23 cellular contexts compared by ENCODE assay signal in genomic region chr10:9957352-9957751, GRCh38.
DNase-seq lines count a peak whose midpoint lies in the region; ATAC-seq and TF ChIP-seq lines count a peak whose summit lies in the region.
"Had no signal": no experiment of that assay in that cellular context is flagged by ENCODE, and none has a peak within 500 bp of the region (broad histone marks: within the 10 kb centered on the region; RNA-seq: fewer than 3 reads in every experiment).

No MANE protein-coding gene starts in this region.

- POLR2A ChIA-PET in BJ (lab: Charles Lee): no interaction called here

- no peaks in the 10 kb centered on the region for H3K9me3 ChIP-seq in osteoblast (ENCODE audit: low read depth, low read length)
- H3K9me3 ChIP-seq: pancreas, SJSA1, uterus had no signal

- no peak overlapping the region for H2AFZ ChIP-seq in osteoblast (ENCODE audit: low read length)

- no peak for TF ChIP-seq CTCF in BJ (IDR thresholded peaks at IDR 0.05; ENCODE audit: insufficient read depth, low read depth, low read length)
- TF ChIP-seq CTCF in osteoblast (IDR thresholded peaks at IDR 0.05; ENCODE audit: extremely low read depth, low read depth, low read length): no peak

- H3K36me3 ChIP-seq in BJ (ENCODE audit: control insufficient read depth, insufficient read depth, low read length) (no peaks in the 10 kb centered on the region), osteoblast (ENCODE audit: insufficient read depth, low read length) (no peaks in the 10 kb centered on the region)
- H3K36me3 ChIP-seq: pancreas, SJSA1, uterus had no signal

- no peak overlapping the region for H3K27ac ChIP-seq in osteoblast (ENCODE audit: low read depth, low read length)
- H3K27ac ChIP-seq: HL-60, pancreas, SJSA1, uterus had no signal

- H3K4me1 ChIP-seq in osteoblast (ENCODE audit: insufficient read depth, low read length): no peaks in the 10 kb centered on the region
- H3K4me1 ChIP-seq: pancreas, SJSA1, uterus had no signal

- no peaks in the 10 kb centered on the region for H4K20me1 ChIP-seq in osteoblast (ENCODE audit: insufficient read depth, low read length)

- CTCF ChIA-PET in BJ (lab: Yijun Ruan, JAX): no interaction called here

- no peak for ATAC-seq in activated CD4-positive, CD25-positive, alpha-beta regulatory T cell treated with anti-CD3 and anti-CD28 coated beads, Interleukin-2, amount 50 U/mL, for 24 hours
- ATAC-seq in HG02763 (IDR thresholded peaks at IDR 0.05; ENCODE audit: unreplicated experiment): no peak
- ATAC-seq: activated T-cell treated with anti-CD3 and anti-CD28 coated beads, Interleukin-2, amount 50 U/mL, for 4 hours; esophagus mucosa; natural killer cell treated with Interleukin-12 subunit alpha and Interleukin-12 subunit beta and Interleukin-15 and Interleukin-18, amount 100 ng/mL, for 72 hours; pancreas; sciatic nerve had no signal

- H3K4me3 ChIP-seq in BJ (ENCODE audit: low read depth, low read length): no peak overlapping the region
- no peak overlapping the region for H3K4me3 ChIP-seq in osteoblast (ENCODE audit: insufficient read depth, low read length)
- H3K4me3 ChIP-seq: pancreas, SJSA1, uterus had no signal

- H3K27me3 ChIP-seq in BJ (ENCODE audit: control insufficient read depth, insufficient read depth, low read length) (no peaks in the 10 kb centered on the region), osteoblast (ENCODE audit: insufficient read depth, low read length) (no peaks in the 10 kb centered on the region)
- H3K27me3 ChIP-seq: pancreas, SJSA1, uterus had no signal

- no peaks in the 10 kb centered on the region for H3K79me2 ChIP-seq in osteoblast (ENCODE audit: insufficient read depth, low read length)

- DNase-seq in BJ (ENCODE audit: low read depth) (peak; percentile 21), amniotic epithelial cell (ENCODE audit: low read depth) (peak; percentile 71), fibroblast of the conjunctiva (ENCODE audit: low read depth) (peak; percentile 33), osteoblast (ENCODE audit: insufficient read length, low spot score, missing footprints) (peak; percentile 47), CD1c-positive myeloid dendritic cell (ENCODE audit: extremely low spot score) (no peak), NCI-H1105 treated with DMSO at 0.1 percent for 48 hours (lab: John Stamatoyannopoulos, UW) (no peak)
- DNase-seq: activated CD4-positive, alpha-beta T cell treated with anti-CD3 and anti-CD28 coated beads for 4 hours; activated naive CD4-positive, alpha-beta T cell; activated T-cell treated with anti-CD3 and anti-CD28 coated beads, Interleukin-2, amount 50 U/mL, for 4 hours; amniotic stem cell; effector CD4-positive, alpha-beta T cell; NCI-H1417; NCI-H526; pancreas; substantia nigra; uterus had no signal

- no peak overlapping the region for H3K4me2 ChIP-seq in osteoblast (ENCODE audit: insufficient read depth, low read length)

Comparison
In these comparisons a context has a peak if more than half of its experiments do, and no peak if none do; other contexts are left out.
1. DNase-seq: peak in BJ (single experiment), amniotic epithelial cell (single experiment), fibroblast of the conjunctiva (single experiment) and osteoblast (single experiment); none in CD1c-positive myeloid dendritic cell (single experiment) and NCI-H1105 treated with DMSO at 0.1 percent for 48 hours (single experiment).